ENCODE assay signal across 9 cellular contexts in the genomic region with DNA sequence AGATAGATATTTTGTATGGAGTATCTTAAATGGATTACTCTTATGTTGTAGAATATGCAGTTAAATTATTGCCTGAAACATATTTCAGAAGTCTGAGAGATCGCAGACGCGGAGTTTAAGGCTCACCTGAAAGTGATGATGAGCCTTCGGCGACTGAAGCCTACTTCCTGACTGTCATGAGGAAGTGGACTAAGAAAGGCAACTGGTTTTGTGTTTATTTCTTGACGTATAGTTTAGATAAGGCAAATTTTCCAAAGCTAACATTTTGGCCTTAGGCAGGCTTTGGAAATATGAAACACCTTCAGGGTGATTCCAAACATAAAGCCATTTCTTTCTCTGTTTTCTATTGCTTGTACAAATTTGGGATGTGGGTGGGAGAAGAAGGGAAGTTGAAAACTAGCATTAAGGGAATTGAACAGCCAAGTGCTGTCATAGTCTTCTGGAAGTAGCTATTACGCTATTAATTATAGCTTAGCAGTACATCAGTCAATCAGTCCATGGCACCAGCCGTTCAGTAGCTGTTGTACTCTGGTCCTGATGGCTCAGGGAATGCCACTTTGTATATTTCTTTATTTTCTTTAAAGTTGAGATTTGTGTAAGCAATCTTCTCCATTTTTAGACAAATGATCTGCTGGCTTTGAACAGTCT. TPM values are rescaled to one million over a fixed set of nuclear protein-coding genes. Genes with fewer than 3 reads are reported as not detected.
DNase-seq lines count a peak whose midpoint lies in the region; ATAC-seq and TF ChIP-seq lines count a peak whose summit lies in the region.
"Had no signal": no experiment of that assay in that cellular context is flagged by ENCODE, and none has a peak within 500 bp of the region (broad histone marks: within the 10 kb centered on the region; RNA-seq: fewer than 3 reads in every experiment).

No MANE protein-coding gene starts in this region.

- no peaks in the 10 kb centered on the region for H3K79me1 ChIP-seq in H9 (ENCODE audit: insufficient read depth, low read depth, low read length, poor library complexity, severe bottlenecking)

- TF ChIP-seq CTCF in H9 (conservative IDR thresholded peaks at IDR 0.05) = no peak
- no peak for TF ChIP-seq CTCF in neural cell (IDR thresholded peaks at IDR 0.05; ENCODE audit: poor library complexity, severe bottlenecking)

- H2AK5ac ChIP-seq in H9 (ENCODE audit: insufficient read length, low read length) = no peak overlapping the region

- H3K27ac Mint-ChIP-seq in H9 = no peak overlapping the region
- H3K27ac Mint-ChIP-seq in central memory CD8-positive, alpha-beta T cell (ENCODE audit: low read depth) = no peak overlapping the region

- no peaks in the 10 kb centered on the region for H3K9me3 Mint-ChIP-seq in H9
- H3K9me3 Mint-ChIP-seq in central memory CD8-positive, alpha-beta T cell = no peaks in the 10 kb centered on the region

- WGBS in H9 (ENCODE audit: extremely low coverage, insufficient read length, low lambda C conversion rate) = no CpG with 5 or more reads among the region's 8 CpGs

- H3K79me2 ChIP-seq in H9 (ENCODE audit: insufficient read depth, low read length) (no peaks in the 10 kb centered on the region), neural cell (replicated peaks; ENCODE audit: insufficient read depth, low read length) (no peaks in the 10 kb centered on the region)

- no peaks in the 10 kb centered on the region for H3K9me2 ChIP-seq in neural cell (ENCODE audit: insufficient read depth, low read length)

- H4K20me1 ChIP-seq in H9 (ENCODE audit: control insufficient read depth, insufficient read depth, insufficient read length) = no peaks in the 10 kb centered on the region
- H4K20me1 ChIP-seq in neural cell (ENCODE audit: insufficient read depth) = no peaks in the 10 kb centered on the region

- peaks cover 11% of the 10 kb centered on the region; the same call in 1 of the 2 replicates for H3K27me3 ChIP-seq in H9 (ENCODE audit: insufficient read depth, low read length)
- H3K27me3 ChIP-seq in neural cell (ENCODE audit: insufficient read depth, low read depth, low read length) = peaks cover 11% of the 10 kb centered on the region

- H3K56ac ChIP-seq in H9 (ENCODE audit: insufficient read length, low read depth, low read length) = no peak overlapping the region

- no peaks in the 10 kb centered on the region for H3K4me1 ChIP-seq in H9 (ENCODE audit: insufficient read depth, low read length)

- H3K4me1 Mint-ChIP-seq in H9 = peaks cover 9 to 13% of the 10 kb centered on the region in 2 experiments
- H3K4me1 Mint-ChIP-seq in central memory CD8-positive, alpha-beta T cell = peaks cover 6% of the 10 kb centered on the region

- no peak for TF ChIP-seq EP300 in neural cell (conservative IDR thresholded peaks at IDR 0.05; ENCODE audit: poor library complexity, severe bottlenecking)

- peaks cover 57% of the 10 kb centered on the region for H3K27me3 Mint-ChIP-seq in H9 (ENCODE audit: low read depth)
- H3K27me3 Mint-ChIP-seq in central memory CD8-positive, alpha-beta T cell = peaks cover 57% of the 10 kb centered on the region

- no peak overlapping the region for H2BK12ac ChIP-seq in H9 (ENCODE audit: insufficient read length, low read depth, low read length)

- H3K9me3 ChIP-seq in H9 (ENCODE audit: control insufficient read depth, low read depth, low read length) (no peaks in the 10 kb centered on the region), neural cell (ENCODE audit: low read length) (no peaks in the 10 kb centered on the region)

- H3K23me2 ChIP-seq in H9 (ENCODE audit: insufficient read length, low read depth, low read length, poor library complexity, severe bottlenecking) = peaks cover 6% of the 10 kb centered on the region

- no peak overlapping the region for H3K27ac ChIP-seq in H9 (ENCODE audit: insufficient read length, low read depth, low read length)
- no peak overlapping the region for H3K27ac ChIP-seq in neural cell (ENCODE audit: low read length)

- peak overlapping the region; percentile 72 to 83; a peak in 3 of 5 replicates for H3K4me3 Mint-ChIP-seq in H9
- peak overlapping the region; percentile 86 for H3K4me3 Mint-ChIP-seq in central memory CD8-positive, alpha-beta T cell

- ATAC-seq in central memory CD8-positive, alpha-beta T cell (replicated peaks; ENCODE audit: extremely low read depth, poor library complexity, severe bottlenecking) = no peak
- no peak for ATAC-seq in GM18867 (IDR thresholded peaks at IDR 0.05; ENCODE audit: unreplicated experiment)
- no peak for ATAC-seq in GM21717 (IDR thresholded peaks at IDR 0.05; ENCODE audit: unreplicated experiment)

- H3T11ph ChIP-seq in H9 (ENCODE audit: low read length) = no peak overlapping the region

- no peak for DNase-seq in H9
- peak; percentile 20 for DNase-seq in NCI-H1417 treated with DMSO at 0.1 percent for 48 hours (lab: John Stamatoyannopoulos, UW)
- no peak for DNase-seq in central memory CD8-positive, alpha-beta T cell (ENCODE audit: low spot score in 2 of 2)
- no peak for DNase-seq in SIG-M5 (lab: John Stamatoyannopoulos, UW)
- DNase-seq: DMS 273 treated with DMSO at 0.1 percent for 48 hours; stimulated activated CD4-positive, alpha-beta T cell treated with anti-CD3 and anti-CD28 coated beads, Interleukin-15, amount 100 ng/mL, for 24 hours had no signal

- peak overlapping the region; percentile 68 for H3K4me3 ChIP-seq in neural cell (ENCODE audit: low read length)

- TF ChIP-seq RAD21 in neural cell (conservative IDR thresholded peaks at IDR 0.05) = no peak

- H3K23ac ChIP-seq in H9 (ENCODE audit: insufficient read length, low read depth, low read length) = no peak overlapping the region

- H2BK120ac ChIP-seq in H9 (ENCODE audit: low read depth, low read length, poor library complexity, severe bottlenecking) = no peak overlapping the region

- H3K4ac ChIP-seq in H9 (ENCODE audit: low read depth, low read length) = no peak overlapping the region

- no peak overlapping the region for H2BK20ac ChIP-seq in H9 (ENCODE audit: low read depth, low read length, poor library complexity, severe bottlenecking)

- H2AFZ ChIP-seq in H9 (ENCODE audit: low read length) (no peak overlapping the region), neural cell (ENCODE audit: low read depth, low read length) (no peak overlapping the region)

- no peak overlapping the region for H3K14ac ChIP-seq in H9 (ENCODE audit: insufficient read depth, low read length)

- H4K91ac ChIP-seq in H9 (ENCODE audit: insufficient read length, low read depth, low read length) = no peak overlapping the region

- H3K9ac ChIP-seq in H9 (ENCODE audit: extremely low read depth, insufficient read length, low read length) = no peak overlapping the region
- H3K9ac ChIP-seq in neural cell (ENCODE audit: low read length) = peak overlapping the region; percentile 60

- peaks cover 4% of the 10 kb centered on the region for H3K36me3 ChIP-seq in neural cell (ENCODE audit: insufficient read depth, low read length)

- H3K4me2 ChIP-seq in H9 (ENCODE audit: insufficient read depth, insufficient read length, low read length) (no peak overlapping the region), neural cell (ENCODE audit: low read length) (peak overlapping the region; percentile 62)

- H2BK15ac ChIP-seq in H9 (ENCODE audit: low read depth, low read length) = no peak overlapping the region

- H3F3A ChIP-seq in neural cell (ENCODE audit: insufficient read depth, low read length, poor library complexity, severe bottlenecking) = no peaks in the 10 kb centered on the region

- H4K5ac ChIP-seq in H9 (ENCODE audit: insufficient read length, low read depth, low read length) = no peak overlapping the region

- no peak overlapping the region for H3K18ac ChIP-seq in H9 (ENCODE audit: insufficient read length, low read depth, low read length)

- H4K8ac ChIP-seq in H9 (replicated peaks; ENCODE audit: insufficient read length, low read depth, low read length) = no peak overlapping the region

- no peak overlapping the region for H2BK5ac ChIP-seq in H9 (ENCODE audit: insufficient read length, low read length)

- H3K36me3 Mint-ChIP-seq in H9 (ENCODE audit: insufficient read depth in 1 of 3, low read depth in 3 of 3) = no peaks in the 10 kb centered on the region; a peak in 2 of 7 replicates
- H3K36me3 Mint-ChIP-seq in central memory CD8-positive, alpha-beta T cell (ENCODE audit: insufficient read depth) = peaks cover 5% of the 10 kb centered on the region

TF ChIP-seq in neural cell, 6 proteins besides CTCF, POLR2A, EP300 and RAD21:
- no peak for TF ChIP-seq TAF1 (IDR thresholded peaks at IDR 0.05; ENCODE audit: low read depth)
- no peak for TF ChIP-seq POLR2AphosphoS5 (IDR thresholded peaks at IDR 0.05)
- TF ChIP-seq, protein P1, sequence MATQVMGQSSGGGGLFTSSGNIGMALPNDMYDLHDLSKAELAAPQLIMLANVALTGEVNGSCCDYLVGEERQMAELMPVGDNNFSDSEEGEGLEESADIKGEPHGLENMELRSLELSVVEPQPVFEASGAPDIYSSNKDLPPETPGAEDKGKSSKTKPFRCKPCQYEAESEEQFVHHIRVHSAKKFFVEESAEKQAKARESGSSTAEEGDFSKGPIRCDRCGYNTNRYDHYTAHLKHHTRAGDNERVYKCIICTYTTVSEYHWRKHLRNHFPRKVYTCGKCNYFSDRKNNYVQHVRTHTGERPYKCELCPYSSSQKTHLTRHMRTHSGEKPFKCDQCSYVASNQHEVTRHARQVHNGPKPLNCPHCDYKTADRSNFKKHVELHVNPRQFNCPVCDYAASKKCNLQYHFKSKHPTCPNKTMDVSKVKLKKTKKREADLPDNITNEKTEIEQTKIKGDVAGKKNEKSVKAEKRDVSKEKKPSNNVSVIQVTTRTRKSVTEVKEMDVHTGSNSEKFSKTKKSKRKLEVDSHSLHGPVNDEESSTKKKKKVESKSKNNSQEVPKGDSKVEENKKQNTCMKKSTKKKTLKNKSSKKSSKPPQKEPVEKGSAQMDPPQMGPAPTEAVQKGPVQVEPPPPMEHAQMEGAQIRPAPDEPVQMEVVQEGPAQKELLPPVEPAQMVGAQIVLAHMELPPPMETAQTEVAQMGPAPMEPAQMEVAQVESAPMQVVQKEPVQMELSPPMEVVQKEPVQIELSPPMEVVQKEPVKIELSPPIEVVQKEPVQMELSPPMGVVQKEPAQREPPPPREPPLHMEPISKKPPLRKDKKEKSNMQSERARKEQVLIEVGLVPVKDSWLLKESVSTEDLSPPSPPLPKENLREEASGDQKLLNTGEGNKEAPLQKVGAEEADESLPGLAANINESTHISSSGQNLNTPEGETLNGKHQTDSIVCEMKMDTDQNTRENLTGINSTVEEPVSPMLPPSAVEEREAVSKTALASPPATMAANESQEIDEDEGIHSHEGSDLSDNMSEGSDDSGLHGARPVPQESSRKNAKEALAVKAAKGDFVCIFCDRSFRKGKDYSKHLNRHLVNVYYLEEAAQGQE (IDR thresholded peaks at IDR 0.05; ENCODE audit: borderline replicate concordance) = no peak
- TF ChIP-seq EZH2 (IDR thresholded peaks at IDR 0.05; ENCODE audit: borderline replicate concordance, insufficient read depth, low read length, poor library complexity, severe bottlenecking) = no peak

RNA-seq across cellular contexts. Expression of a gene that starts 1.5 kb away (rescaled TPM):
- total RNA-seq in H9 (2021) = 2.5 and 2.8 TPM in 2 replicates
- polyA plus RNA-seq in neural cell = 25.4 and 26.3 TPM in 2 replicates
- polyA minus RNA-seq in neural cell = 17.0 and 21.9 TPM in 2 replicates
